ENCODE assay signal across 30 cellular contexts in genomic region chr11:129505266-129505665, GRCh38.
"Had no signal": no experiment of that assay in that cellular context is flagged by ENCODE, and none has a peak within 500 bp of the region (broad histone marks: within the 10 kb centered on the region; RNA-seq: fewer than 3 reads in every experiment).

No MANE protein-coding gene starts in this region.

- H3K36me3 ChIP-seq: adrenal gland, breast epithelium had no signal

- FAIRE-seq: astrocyte, K562 had no signal

- H3K9me3 ChIP-seq: adrenal gland, body of pancreas had no signal

- H3K27me3 ChIP-seq: adrenal gland, body of pancreas, breast epithelium had no signal

- DNase-seq: activated B cell treated with CpG ODN at 0.5 μM for 24 hours; activated CD4-positive, alpha-beta T cell treated with anti-CD3 and anti-CD28 coated beads, Interleukin-2, amount 10 ng/mL, durations not matched to agents 24 days and 14 days; activated CD4-positive, alpha-beta T cell treated with anti-CD3 and anti-CD28 coated beads, Interleukin-2, amount 50 U/mL, for 48 hours; activated CD8-positive, alpha-beta memory T cell treated with anti-CD3 and anti-CD28 coated beads, Interleukin-2, amount 50 U/mL, for 4 hours; activated gamma-delta T cell treated with Interleukin-2 at 50 U/mL for 16 hours; activated naive CD4-positive, alpha-beta T cell treated with anti-CD3 and anti-CD28 coated beads for 36 hours; activated T-cell treated with anti-CD3 and anti-CD28 coated beads for 4 hours; activated T-cell treated with anti-CD3 and anti-CD28 coated beads, Interleukin-2, amount 50 U/mL, for 4 hours; adrenal gland; body of pancreas; caudate nucleus; cerebellar nuclear complex; NCI-H1105; NCI-H1417 treated with DMSO at 0.1 percent for 48 hours; NCI-H187 treated with DMSO at 0.1 percent for 48 hours; NCI-H2081; NCI-H2171; NCI-H446 treated with DMSO at 0.1 percent for 48 hours; NCI-H524 treated with DMSO at 0.1 percent for 48 hours; NK-92 treated with Interleukin-12 subunit alpha and Interleukin-12 subunit beta, amount 100 ng/mL, for 24 hours; Right ventricle myocardium superior; SW 1271; T-helper 1 cell; T-helper 2 cell; T-helper 9 cell had no signal

- H3K4me1 ChIP-seq: adrenal gland, body of pancreas, breast epithelium had no signal

- H3K27ac ChIP-seq: adrenal gland, body of pancreas, breast epithelium, VCaP had no signal

- H3K4me3 ChIP-seq: adrenal gland, body of pancreas, breast epithelium, K562 had no signal

- ATAC-seq: activated naive CD4-positive, alpha-beta T cell treated with anti-CD3 and anti-CD28 coated beads, Interleukin-2, amount 50 U/mL, for 72 hours; activated T-cell treated with anti-CD3 and anti-CD28 coated beads, Interleukin-2, amount 50 U/mL, for 4 hours; body of pancreas; K562 had no signal
